ENCODE assay signal across 28 cellular contexts in the genomic region with DNA sequence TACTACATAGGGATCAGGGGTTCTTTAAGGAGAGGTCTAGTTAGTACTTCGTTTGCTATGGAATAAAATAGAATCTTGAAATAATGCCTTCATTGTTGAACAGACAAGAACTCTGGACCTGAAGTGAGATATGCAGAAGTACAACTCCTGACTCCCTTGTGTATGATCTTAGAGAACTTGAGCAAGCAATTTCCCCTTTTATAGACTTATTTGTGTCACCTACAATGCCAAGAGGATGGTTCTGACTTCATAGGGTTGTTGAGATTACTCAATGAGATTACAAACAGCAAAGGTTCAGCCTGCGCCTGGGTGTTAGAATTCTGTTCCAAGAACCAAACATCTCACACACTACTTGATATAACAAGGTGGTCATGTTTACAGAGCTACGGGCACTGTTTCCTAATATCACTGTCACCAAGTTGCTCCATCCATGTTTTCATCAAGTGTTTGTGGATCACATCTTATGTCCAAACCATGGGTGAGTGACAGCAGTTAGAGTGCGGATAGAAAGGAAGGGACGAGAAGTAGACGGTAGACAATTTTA.
"Had no signal": no experiment of that assay in that cellular context is flagged by ENCODE, and none has a peak within 500 bp of the region (broad histone marks: within the 10 kb centered on the region; RNA-seq: fewer than 3 reads in every experiment).

No MANE protein-coding gene starts in this region.

- ATAC-seq: activated CD4-positive, alpha-beta T cell treated with anti-CD3 and anti-CD28 coated beads for 36 hours; activated CD8-positive, alpha-beta memory T cell treated with anti-CD3 and anti-CD28 coated beads, Interleukin-2, amount 10 ng/mL, durations not matched to agents 7 days and 5 days; activated CD8-positive, alpha-beta T cell treated with anti-CD3 and anti-CD28 coated beads, Interleukin-2, amount 10 ng/mL, durations not matched to agents 7 days and 5 days; activated naive CD8-positive, alpha-beta T cell treated with anti-CD3 and anti-CD28 coated beads, Interleukin-2, amount 50 U/mL, for 24 hours; body of pancreas; effector memory CD8-positive, alpha-beta T cell had no signal

- FAIRE-seq: colon had no signal

- H3K9me3 ChIP-seq: adrenal gland, body of pancreas, esophagus muscularis mucosa, gastrocnemius medialis had no signal

- DNase-seq: activated CD4-positive, alpha-beta memory T cell treated with anti-CD3 and anti-CD28 coated beads for 36 hours; activated CD4-positive, alpha-beta T cell treated with anti-CD3 and anti-CD28 coated beads for 36 hours; activated CD4-positive, alpha-beta T cell treated with anti-CD3 and anti-CD28 coated beads, Interleukin-2, amount 10 ng/mL, durations not matched to agents 24 days and 14 days; activated CD4-positive, CD25-positive, alpha-beta regulatory T cell; activated CD4-positive, CD25-positive, alpha-beta regulatory T cell treated with anti-CD3 and anti-CD28 coated beads, Interleukin-2, amount 50 U/mL, for 72 hours; activated CD8-positive, alpha-beta memory T cell treated with anti-CD3 and anti-CD28 coated beads, Interleukin-2, amount 10 ng/mL, durations not matched to agents 7 days and 5 days; activated CD8-positive, alpha-beta memory T cell treated with anti-CD3 and anti-CD28 coated beads, Interleukin-2, amount 50 U/mL, for 4 hours; activated CD8-positive, alpha-beta T cell treated with anti-CD3 and anti-CD28 coated beads, Interleukin-2, amount 10 ng/mL, durations not matched to agents 7 days and 5 days; activated effector memory CD4-positive, alpha-beta T cell treated with anti-CD3 and anti-CD28 coated beads, Interleukin-2, amount 50 U/mL, for 16 hours; activated naive CD4-positive, alpha-beta T cell treated with anti-CD3 and anti-CD28 coated beads for 36 hours; activated naive CD8-positive, alpha-beta T cell treated with anti-CD3 and anti-CD28 coated beads for 36 hours; activated naive CD8-positive, alpha-beta T cell treated with anti-CD3 and anti-CD28 coated beads, Interleukin-2, amount 50 U/mL, for 24 hours; activated T-cell treated with anti-CD3 and anti-CD28 coated beads, Interleukin-2, amount 50 U/mL, for 1 hour; activated T-cell treated with anti-CD3 and anti-CD28 coated beads, Interleukin-2, amount 50 U/mL, for 48 hours; adrenal gland; amygdala; aorta; body of pancreas; caudate nucleus; cortex of kidney; effector CD4-positive, alpha-beta T cell; effector memory CD8-positive, alpha-beta T cell; erythroblast; gastrocnemius medialis; T-helper 2 cell had no signal

- H3K27me3 ChIP-seq: adrenal gland, body of pancreas, esophagus muscularis mucosa, foreskin keratinocyte, gastrocnemius medialis had no signal

- H3K4me3 ChIP-seq: adrenal gland, body of pancreas, esophagus muscularis mucosa, gastrocnemius medialis had no signal

- H3K27ac ChIP-seq: adrenal gland, body of pancreas, foreskin keratinocyte had no signal

- H3K4me1 ChIP-seq: adrenal gland, foreskin keratinocyte had no signal

- H3K36me3 ChIP-seq: adrenal gland, esophagus muscularis mucosa, gastrocnemius medialis had no signal
